ENCODE assay signal across 8 cellular contexts in the genomic region with DNA sequence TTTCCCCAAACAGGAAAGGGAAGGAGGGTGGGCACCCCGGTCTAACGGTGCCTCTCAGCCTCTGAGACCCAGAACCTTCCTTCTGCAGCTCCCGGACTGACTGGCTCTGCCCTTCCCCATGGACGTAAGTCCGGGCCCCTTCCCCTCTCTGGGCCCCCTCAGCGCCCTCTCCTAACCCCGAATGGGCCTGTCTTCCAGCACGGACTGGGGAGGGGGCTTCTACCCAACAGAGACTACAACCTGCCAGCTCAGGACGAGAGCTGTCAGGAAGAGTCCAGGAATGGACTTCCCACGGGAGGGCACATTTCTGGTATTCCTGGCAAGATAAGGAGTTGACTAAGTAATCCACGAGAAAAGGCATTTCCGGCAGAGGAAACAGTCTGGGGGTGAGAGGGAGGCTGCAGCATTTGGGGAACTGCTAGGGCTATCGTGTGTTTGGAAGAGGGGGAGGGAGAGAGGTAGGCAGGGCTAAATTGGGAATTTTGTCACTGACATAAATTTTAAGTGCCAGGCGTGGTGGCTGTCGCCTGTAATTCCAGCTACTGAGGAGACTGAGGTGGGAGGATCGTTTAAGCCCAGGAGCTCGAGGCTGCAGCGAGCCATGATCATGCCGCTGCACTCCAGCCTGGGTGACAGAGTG. TPM values are rescaled to one million over a fixed set of nuclear protein-coding genes. Genes with fewer than 3 reads are reported as not detected.
DNase-seq lines count a peak whose midpoint lies in the region; ATAC-seq and TF ChIP-seq lines count a peak whose summit lies in the region.

No MANE protein-coding gene starts in this region.

- no peaks in the 10 kb centered on the region for H4K20me1 ChIP-seq in mammary epithelial cell (ENCODE audit: insufficient read depth, low read length)

- H3K36me3 ChIP-seq in mammary epithelial cell (ENCODE audit: insufficient read depth, low read length): no peaks in the 10 kb centered on the region
- no peaks in the 10 kb centered on the region for H3K36me3 ChIP-seq in lower lobe of right lung
- no peaks in the 10 kb centered on the region for H3K36me3 ChIP-seq in upper lobe of right lung

- TF ChIP-seq CTCF in mammary epithelial cell (conservative IDR thresholded peaks at IDR 0.05 in 1 of 2, IDR thresholded peaks at IDR 0.05 in 1 of 2; ENCODE audit: extremely low read depth in 1 of 2, insufficient read depth in 1 of 2, low read depth in 1 of 2, low read length in 2 of 2) (no peak), lower lobe of right lung (IDR thresholded peaks at IDR 0.05) (no peak), upper lobe of right lung (IDR thresholded peaks at IDR 0.05) (no peak)

- H3K27me3 ChIP-seq in mammary epithelial cell (ENCODE audit: insufficient read depth, low read length) (no peaks in the 10 kb centered on the region), lower lobe of right lung (ENCODE audit: low read depth) (no peaks in the 10 kb centered on the region), upper lobe of right lung (no peaks in the 10 kb centered on the region)

- CTCF ChIA-PET in mammary epithelial cell (lab: Charles Lee; ENCODE audit: low non-redundant PET): no interaction called here

- H3K9me3 ChIP-seq in mammary epithelial cell (replicated peaks; ENCODE audit: insufficient read depth, low read length): no peaks in the 10 kb centered on the region
- no peaks in the 10 kb centered on the region for H3K9me3 ChIP-seq in lower lobe of right lung
- no peaks in the 10 kb centered on the region for H3K9me3 ChIP-seq in upper lobe of right lung

- H3K4me2 ChIP-seq in mammary epithelial cell (ENCODE audit: insufficient read depth, low read depth, low read length): peak overlapping the region; percentile 96

- TSS peak; percentile 39 for BruUV-seq in mammary epithelial cell (replicated peaks; lab: Mats Ljungman, UMichigan)

- H3K4me3 ChIP-seq in mammary epithelial cell (replicated peaks in 1 of 3; ENCODE audit: insufficient read depth in 1 of 3, low read depth in 2 of 3, low read length in 3 of 3): peak overlapping the region; percentile 77 to 90 (median 89)
- peak overlapping the region; percentile 95 for H3K4me3 ChIP-seq in lower lobe of right lung
- H3K4me3 ChIP-seq in upper lobe of right lung: peak overlapping the region; percentile 72

- peak overlapping the region; percentile 86 for H3K9ac ChIP-seq in mammary epithelial cell (ENCODE audit: insufficient read depth, low read length)

- peak; percentile 33 for DNase-seq in DMS53 (lab: John Stamatoyannopoulos, UW)
- no peak for DNase-seq in DMS53 treated with DMSO at 0.1 percent for 48 hours (lab: John Stamatoyannopoulos, UW; ENCODE audit: unreplicated experiment)
- peak; percentile 90 for DNase-seq in M059J (ENCODE audit: low read depth)
- peak; percentile 36 for DNase-seq in mammary epithelial cell
- no peak for DNase-seq in lower lobe of right lung
- no peak for DNase-seq in upper lobe of right lung
- no peak for DNase-seq in D341Med (ENCODE audit: low spot score)

- ATAC-seq in lower lobe of right lung (peak; percentile 27 to 31), upper lobe of right lung (peak; percentile 11), GM21447 (IDR thresholded peaks at IDR 0.05; ENCODE audit: unreplicated experiment) (no peak)

- 12% methylated on average over 8 of the region's 19 CpGs for WGBS in mammary epithelial cell (ENCODE audit: low coverage, missing lambda C conversion rate)

- intact Hi-C loops in mammary epithelial cell (cut with micrococcal nuclease): loop anchor here (1.0 kb wide), 1 partner anchor 12 kb away; the partner anchor contains the start of gene ALDOA
- intact Hi-C loops in lower lobe of right lung (cut with DNase I): no loop called here
- intact Hi-C loops in upper lobe of right lung (cut with DNase I): no loop called here

- H2AFZ ChIP-seq in mammary epithelial cell (ENCODE audit: low read depth, low read length): peak overlapping the region; percentile 91

- H3K27ac ChIP-seq in mammary epithelial cell (ENCODE audit: insufficient read depth, low read depth, low read length): peak overlapping the region; percentile 78
- peak overlapping the region; percentile 53 for H3K27ac ChIP-seq in lower lobe of right lung
- H3K27ac ChIP-seq in upper lobe of right lung: peak overlapping the region; percentile 49

- in situ Hi-C loops in mammary epithelial cell (cut with MboI; ENCODE audit: low sequenced_read_pairs in 2 of 2): no loop called here

- H3K79me2 ChIP-seq in mammary epithelial cell (ENCODE audit: insufficient read depth, low read length): peaks cover 18% of the 10 kb centered on the region

- H3K4me1 ChIP-seq in mammary epithelial cell (ENCODE audit: insufficient read depth, low read length) (peaks cover 22% of the 10 kb centered on the region), lower lobe of right lung (peaks cover 15% of the 10 kb centered on the region), upper lobe of right lung (peaks cover 8% of the 10 kb centered on the region)

- dilution Hi-C loops in mammary epithelial cell (cut with HindIII; ENCODE audit: low sequenced_read_pairs): loop anchor here (5.0 to 10.0 kb wide), 3 partner anchors 56 to 311 kb away; partner anchors contain the start of genes HIRIP3 and INO80E

RNA-seq across cellular contexts. Expression of gene ALDOA, which starts 12.1 kb away (rescaled TPM):
- 3,016 and 3,039 TPM in 2 replicates for total RNA-seq in M059J (2014; rRNA removed; shearing (Covaris generic))
- total RNA-seq in mammary epithelial cell: 1,000 to 10,000 TPM in 1 of 2 donors, 100 to 1,000 TPM in 1; 758 to 2,329 TPM
- polyA plus RNA-seq in mammary epithelial cell: 2,512 TPM
- 3,207 TPM for polyA minus RNA-seq in mammary epithelial cell
- 733 TPM for total RNA-seq in lower lobe of right lung
- total RNA-seq in upper lobe of right lung: 689 TPM

RNA-seq across cellular contexts. Expression of gene PPP4C, which starts 22.3 kb away (rescaled TPM):
- 143 and 169 TPM in 2 replicates for total RNA-seq in M059J (2014; rRNA removed; shearing (Covaris generic))
- 100 to 1,000 TPM; 125 to 221 TPM for total RNA-seq in mammary epithelial cell
- polyA plus RNA-seq in mammary epithelial cell: 193 TPM
- polyA minus RNA-seq in mammary epithelial cell: 303 TPM
- 68.9 TPM for total RNA-seq in lower lobe of right lung
- 74.2 TPM for total RNA-seq in upper lobe of right lung

RNA-seq across cellular contexts. Expression of gene TLCD3B, which starts 22.4 kb away (rescaled TPM):
- total RNA-seq in M059J (2014; rRNA removed; shearing (Covaris generic)): 0.42 TPM in 1 of 2 replicates, not detected in the other
- not detected for total RNA-seq in mammary epithelial cell
- polyA plus RNA-seq in mammary epithelial cell: 0.15 TPM
- not detected for polyA minus RNA-seq in mammary epithelial cell
- total RNA-seq in lower lobe of right lung: not detected
- not detected for total RNA-seq in upper lobe of right lung

RNA-seq across cellular contexts. Expression of gene C16orf92, which starts 30.5 kb away (rescaled TPM):
- not detected in 2 replicates for total RNA-seq in M059J (2014; rRNA removed; shearing (Covaris generic))
- total RNA-seq in mammary epithelial cell (not detected), lower lobe of right lung (not detected), upper lobe of right lung (not detected)
- polyA plus RNA-seq in mammary epithelial cell: not detected
- polyA minus RNA-seq in mammary epithelial cell: not detected

RNA-seq across cellular contexts. Expression of gene TBX6, which starts 38.2 kb away (rescaled TPM):
- 0.39 TPM in 1 of 2 replicates, not detected in the other for total RNA-seq in M059J (2014; rRNA removed; shearing (Covaris generic))
- total RNA-seq in mammary epithelial cell (under 1 TPM in 1 of 2 donors, not detected in 1; 0.73 TPM), lower lobe of right lung (1.6 TPM), upper lobe of right lung (1.4 TPM)
- polyA plus RNA-seq in mammary epithelial cell: 0.05 TPM
- not detected for polyA minus RNA-seq in mammary epithelial cell

Comparison
In these comparisons a context has a peak if more than half of its experiments do, and no peak if none do; other contexts are left out.
1. DNase-seq: peak in DMS53 (single experiment), M059J (single experiment) and mammary epithelial cell (single experiment); none in DMS53 treated with DMSO at 0.1 percent for 48 hours (single experiment), lower lobe of right lung (single experiment), upper lobe of right lung (single experiment) and D341Med (single experiment).
2. Peak in every context shown above with its lines, with median percentiles within 50 percentile points of each other: H3K27ac ChIP-seq and H3K4me3 ChIP-seq.